In genomic region chr9:77561321-77562020, GRCh38 we compare ENCODE assay signal across 19 cellular contexts.
"Had no signal": no experiment of that assay in that cellular context is flagged by ENCODE, and none has a peak within 500 bp of the region (broad histone marks: within the 10 kb centered on the region; RNA-seq: fewer than 3 reads in every experiment).

No MANE protein-coding gene starts in this region.

- ATAC-seq: activated CD8-positive, alpha-beta T cell treated with anti-CD3 and anti-CD28 coated beads, Interleukin-2, amount 10 ng/mL, durations not matched to agents 7 days and 5 days; gastrocnemius medialis; heart right ventricle; left lung; natural killer cell treated with Interleukin-12 subunit alpha and Interleukin-12 subunit beta and Interleukin-15 and Interleukin-18, amount 100 ng/mL, for 72 hours; psoas muscle; sciatic nerve; WTC11 had no signal

- H3K27ac ChIP-seq: gastrocnemius medialis, heart right ventricle, left lung, psoas muscle had no signal

- H3K36me3 ChIP-seq: gastrocnemius medialis, heart right ventricle, left lung had no signal

- H3K4me3 ChIP-seq: gastrocnemius medialis, heart right ventricle, left lung, psoas muscle had no signal

- H3K9me3 ChIP-seq: gastrocnemius medialis, heart right ventricle, left lung, psoas muscle had no signal

- H3K27me3 ChIP-seq: gastrocnemius medialis, heart right ventricle, left lung had no signal

- H3K4me1 ChIP-seq: gastrocnemius medialis, psoas muscle had no signal

- DNase-seq: activated CD4-positive, alpha-beta T cell treated with anti-CD3 and anti-CD28 coated beads for 48 hours; activated CD8-positive, alpha-beta memory T cell treated with anti-CD3 and anti-CD28 coated beads, Interleukin-2, amount 50 U/mL, for 48 hours; activated CD8-positive, alpha-beta T cell treated with anti-CD3 and anti-CD28 coated beads, Interleukin-2, amount 10 ng/mL, durations not matched to agents 7 days and 5 days; activated naive CD4-positive, alpha-beta T cell; effector CD8-positive, alpha-beta T cell; gastrocnemius medialis; heart right ventricle; islet precursor cell; left lung; mesenchymal stem cell; nucleus accumbens; psoas muscle; stimulated activated CD4-positive, alpha-beta T cell treated with anti-CD3 and anti-CD28 coated beads, Interleukin-2, amount 100 ng/mL, for 24 hours; stimulated activated naive CD4-positive, alpha-beta T cell; substantia nigra; trophoblast cell had no signal
